In genomic region chr16:12199524-12199923, GRCh38 we compare ENCODE assay signal across 16 cellular contexts.
DNase-seq lines count a peak whose midpoint lies in the region; ATAC-seq and TF ChIP-seq lines count a peak whose summit lies in the region.
"Had no signal": no experiment of that assay in that cellular context is flagged by ENCODE, and none has a peak within 500 bp of the region (broad histone marks: within the 10 kb centered on the region; RNA-seq: fewer than 3 reads in every experiment).

No MANE protein-coding gene starts in this region.

- no peaks in the 10 kb centered on the region for H4K20me1 ChIP-seq in Karpas-422 (ENCODE audit: insufficient read depth, low read depth, low read length)
- H4K20me1 ChIP-seq in neural progenitor cell (ENCODE audit: low read depth): peaks cover 26% of the 10 kb centered on the region

- in situ Hi-C loops in ACHN (cut with HindIII; ENCODE audit: low pct_ligation_motif_present, low pct_unique_long_range_greater_than_20kb, low sequenced_read_pairs): no loop called here

- H3K36me3 Mint-ChIP-seq in neural progenitor cell: no peaks in the 10 kb centered on the region
- peaks cover 8% of the 10 kb centered on the region for H3K36me3 Mint-ChIP-seq in effector memory CD8-positive, alpha-beta T cell (ENCODE audit: insufficient read depth)

- no peak overlapping the region for H3K4me3 Mint-ChIP-seq in neural progenitor cell
- no peak overlapping the region for H3K4me3 Mint-ChIP-seq in effector memory CD8-positive, alpha-beta T cell
- H3K4me3 Mint-ChIP-seq: CD4-positive, alpha-beta memory T cell; IgD-negative memory B cell had no signal

- peaks cover 11% of the 10 kb centered on the region for H3K4me1 Mint-ChIP-seq in neural progenitor cell
- H3K4me1 Mint-ChIP-seq in effector memory CD8-positive, alpha-beta T cell (ENCODE audit: low read depth in 2 of 2): peaks cover 0 to 2% of the 10 kb centered on the region in 2 donors

- H3K79me2 ChIP-seq in Karpas-422 (ENCODE audit: low read length) (no peaks in the 10 kb centered on the region), neural progenitor cell (ENCODE audit: low read depth) (no peaks in the 10 kb centered on the region)

- H2AFZ ChIP-seq in Karpas-422 (ENCODE audit: low read length): no peak overlapping the region
- H2AFZ ChIP-seq in neural progenitor cell (replicated peaks): no peak overlapping the region

- no peaks in the 10 kb centered on the region for H3K36me3 ChIP-seq in Karpas-422 (ENCODE audit: insufficient read depth, low read length)
- no peaks in the 10 kb centered on the region for H3K36me3 ChIP-seq in neural progenitor cell

- H3K9me3 ChIP-seq in Karpas-422 (ENCODE audit: low read length): no peaks in the 10 kb centered on the region
- no peaks in the 10 kb centered on the region for H3K9me3 ChIP-seq in neural progenitor cell (ENCODE audit: low read depth)

- H3K4me2 ChIP-seq in Karpas-422 (ENCODE audit: low read depth, low read length, poor library complexity, severe bottlenecking) (no peak overlapping the region), neural progenitor cell (no peak overlapping the region)

- H3K27me3 ChIP-seq in Karpas-422 (ENCODE audit: low read length): no peaks in the 10 kb centered on the region
- H3K27me3 ChIP-seq in neural progenitor cell: no peaks in the 10 kb centered on the region

- peak; percentile 25 for DNase-seq in ACHN
- DNase-seq in Karpas-422: peak; percentile 46
- peak; percentile 74 for DNase-seq in iPS-NIHi11 (ENCODE audit: low spot score)
- DNase-seq in neural progenitor cell (ENCODE audit: low spot score): peak; percentile 20
- DNase-seq in stimulated activated CD4-positive, alpha-beta T cell treated with anti-CD3 and anti-CD28 coated beads, Interleukin-1b, Interleukin-23, amount 100 ng/mL, for 48 hours: no peak
- no peak for DNase-seq in effector memory CD8-positive, alpha-beta T cell
- DNase-seq: CD4-positive, alpha-beta memory T cell; DMS153; GF-D8; NCI-H1092 treated with DMSO at 0.1 percent for 48 hours; NCI-H2081 treated with DMSO at 0.1 percent for 48 hours; NCI-H774; SHP77 had no signal

- no peak overlapping the region for H3K27ac ChIP-seq in Karpas-422 (ENCODE audit: low read length)
- H3K27ac ChIP-seq in neural progenitor cell: no peak overlapping the region
- H3K27ac ChIP-seq: SK-N-MC had no signal

- H3K4me1 ChIP-seq in Karpas-422 (ENCODE audit: low read length) (no peaks in the 10 kb centered on the region), neural progenitor cell (peaks cover 5% of the 10 kb centered on the region)

- ATAC-seq in GM18873 (IDR thresholded peaks at IDR 0.05; ENCODE audit: low FRiP score, unreplicated experiment): no peak
- ATAC-seq in effector memory CD8-positive, alpha-beta T cell (replicated peaks): no peak

- TF ChIP-seq CTCF in neural progenitor cell (IDR thresholded peaks at IDR 0.05): no peak

- H3K27me3 Mint-ChIP-seq in neural progenitor cell (ENCODE audit: insufficient read depth, low read depth): peaks cover 3% of the 10 kb centered on the region
- H3K27me3 Mint-ChIP-seq in effector memory CD8-positive, alpha-beta T cell: no peaks in the 10 kb centered on the region
- H3K27me3 Mint-ChIP-seq: CD4-positive, alpha-beta memory T cell; IgD-negative memory B cell had no signal

- no peaks in the 10 kb centered on the region for H3F3A ChIP-seq in neural progenitor cell (ENCODE audit: low read depth)

- H3K27ac Mint-ChIP-seq in neural progenitor cell: no peak overlapping the region
- no peak overlapping the region for H3K27ac Mint-ChIP-seq in effector memory CD8-positive, alpha-beta T cell
- H3K27ac Mint-ChIP-seq: CD4-positive, alpha-beta memory T cell; IgD-negative memory B cell had no signal

- H3K9me3 Mint-ChIP-seq in neural progenitor cell: no peaks in the 10 kb centered on the region
- no peaks in the 10 kb centered on the region for H3K9me3 Mint-ChIP-seq in effector memory CD8-positive, alpha-beta T cell
- H3K9me3 Mint-ChIP-seq: CD4-positive, alpha-beta memory T cell; IgD-negative memory B cell had no signal

- no peaks in the 10 kb centered on the region for H3K9me2 ChIP-seq in Karpas-422 (replicated peaks; ENCODE audit: insufficient read depth, low read length)

- H3K9ac ChIP-seq in Karpas-422 (ENCODE audit: low read length): no peak overlapping the region
- H3K9ac ChIP-seq in neural progenitor cell: no peak overlapping the region

- H3K4me3 ChIP-seq in Karpas-422 (ENCODE audit: low read length): no peak overlapping the region
- H3K4me3 ChIP-seq in neural progenitor cell: no peak overlapping the region
- H3K4me3 ChIP-seq: SK-N-MC had no signal

Comparison
In these comparisons a context has a peak if more than half of its experiments do, and no peak if none do; other contexts are left out.
1. DNase-seq: peak in ACHN (single experiment), Karpas-422 (single experiment), iPS-NIHi11 (single experiment) and neural progenitor cell (single experiment); none in stimulated activated CD4-positive, alpha-beta T cell treated with anti-CD3 and anti-CD28 coated beads, Interleukin-1b, Interleukin-23, amount 100 ng/mL, for 48 hours (single experiment) and effector memory CD8-positive, alpha-beta T cell (0 of 3).